In genomic region chr19:47229674-47230121, GRCh38 we compare ENCODE assay signal across 2 cellular contexts.
TF ChIP-seq lines count a peak whose summit lies in the region.

No MANE protein-coding gene starts in this region.

TF ChIP-seq in HEK293, 187 proteins besides CTCF, POLR2A, EP300 and RAD21 (continues in another document):
- TF ChIP-seq ZNF501 (tag by site-specific recombination; IDR thresholded peaks at IDR 0.05) (peak; percentile 47; the same call in 1 of the 2 replicates), ZFHX2 (tag by site-specific recombination; conservative IDR thresholded peaks at IDR 0.05) (no peak), ZNF350 (tag by site-specific recombination; IDR thresholded peaks at IDR 0.05) (no peak), HOXD13 (CRISPR knock-in tag; IDR thresholded peaks at IDR 0.05; ENCODE audit: borderline replicate concordance) (0 out of 2 replicates have a peak, but pooled peaks have one; percentile 5), ZNF416 (tag by site-specific recombination; IDR thresholded peaks at IDR 0.05) (no peak), YY1 (tag by site-specific recombination; IDR thresholded peaks at IDR 0.05) (no peak), HOXC10 (CRISPR knock-in tag; IDR thresholded peaks at IDR 0.05) (no peak), ZNF16 (tag by site-specific recombination; IDR thresholded peaks at IDR 0.05; ENCODE audit: low read depth) (no peak), SP3 (tag by site-specific recombination; IDR thresholded peaks at IDR 0.05) (no peak), OSR2 (tag by site-specific recombination; IDR thresholded peaks at IDR 0.05) (no peak), ZNF140 (tag by site-specific recombination; IDR thresholded peaks at IDR 0.05) (no peak), SCRT1 (tag by site-specific recombination; IDR thresholded peaks at IDR 0.05; ENCODE audit: borderline replicate concordance) (peak; percentile 12; the same call in 1 of the 2 replicates), ZNF843 (tag by site-specific recombination; IDR thresholded peaks at IDR 0.05) (no peak; the same call in 1 of the 2 replicates), ZFP3 (tag by site-specific recombination; IDR thresholded peaks at IDR 0.05; ENCODE audit: low read depth) (no peak), ZNF530 (tag by site-specific recombination; IDR thresholded peaks at IDR 0.05; ENCODE audit: low read depth) (no peak), ZNF561 (tag by site-specific recombination; IDR thresholded peaks at IDR 0.05; ENCODE audit: borderline replicate concordance) (no peak), ZNF677 (tag by site-specific recombination; IDR thresholded peaks at IDR 0.05) (no peak), ZBTB48 (tag by site-specific recombination; IDR thresholded peaks at IDR 0.05) (no peak), KLF10 (tag by site-specific recombination; IDR thresholded peaks at IDR 0.05) (no peak), ZNF223 (tag by site-specific recombination; IDR thresholded peaks at IDR 0.05) (no peak), BCL11A (tag by site-specific recombination; IDR thresholded peaks at IDR 0.05; ENCODE audit: low read depth) (peak; percentile 79; the same call in 1 of the 2 replicates), ZNF24 (tag by site-specific recombination; IDR thresholded peaks at IDR 0.05) (no peak), ZNF792 (tag by site-specific recombination; IDR thresholded peaks at IDR 0.05) (0 out of 2 replicates have a peak, but pooled peaks have one; percentile 26)
- TF ChIP-seq, protein P1, sequence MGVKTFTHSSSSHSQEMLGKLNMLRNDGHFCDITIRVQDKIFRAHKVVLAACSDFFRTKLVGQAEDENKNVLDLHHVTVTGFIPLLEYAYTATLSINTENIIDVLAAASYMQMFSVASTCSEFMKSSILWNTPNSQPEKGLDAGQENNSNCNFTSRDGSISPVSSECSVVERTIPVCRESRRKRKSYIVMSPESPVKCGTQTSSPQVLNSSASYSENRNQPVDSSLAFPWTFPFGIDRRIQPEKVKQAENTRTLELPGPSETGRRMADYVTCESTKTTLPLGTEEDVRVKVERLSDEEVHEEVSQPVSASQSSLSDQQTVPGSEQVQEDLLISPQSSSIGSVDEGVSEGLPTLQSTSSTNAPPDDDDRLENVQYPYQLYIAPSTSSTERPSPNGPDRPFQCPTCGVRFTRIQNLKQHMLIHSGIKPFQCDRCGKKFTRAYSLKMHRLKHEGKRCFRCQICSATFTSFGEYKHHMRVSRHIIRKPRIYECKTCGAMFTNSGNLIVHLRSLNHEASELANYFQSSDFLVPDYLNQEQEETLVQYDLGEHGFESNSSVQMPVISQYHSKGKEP (tag by site-specific recombination; IDR thresholded peaks at IDR 0.05): no peak
- TF ChIP-seq, protein P2, sequence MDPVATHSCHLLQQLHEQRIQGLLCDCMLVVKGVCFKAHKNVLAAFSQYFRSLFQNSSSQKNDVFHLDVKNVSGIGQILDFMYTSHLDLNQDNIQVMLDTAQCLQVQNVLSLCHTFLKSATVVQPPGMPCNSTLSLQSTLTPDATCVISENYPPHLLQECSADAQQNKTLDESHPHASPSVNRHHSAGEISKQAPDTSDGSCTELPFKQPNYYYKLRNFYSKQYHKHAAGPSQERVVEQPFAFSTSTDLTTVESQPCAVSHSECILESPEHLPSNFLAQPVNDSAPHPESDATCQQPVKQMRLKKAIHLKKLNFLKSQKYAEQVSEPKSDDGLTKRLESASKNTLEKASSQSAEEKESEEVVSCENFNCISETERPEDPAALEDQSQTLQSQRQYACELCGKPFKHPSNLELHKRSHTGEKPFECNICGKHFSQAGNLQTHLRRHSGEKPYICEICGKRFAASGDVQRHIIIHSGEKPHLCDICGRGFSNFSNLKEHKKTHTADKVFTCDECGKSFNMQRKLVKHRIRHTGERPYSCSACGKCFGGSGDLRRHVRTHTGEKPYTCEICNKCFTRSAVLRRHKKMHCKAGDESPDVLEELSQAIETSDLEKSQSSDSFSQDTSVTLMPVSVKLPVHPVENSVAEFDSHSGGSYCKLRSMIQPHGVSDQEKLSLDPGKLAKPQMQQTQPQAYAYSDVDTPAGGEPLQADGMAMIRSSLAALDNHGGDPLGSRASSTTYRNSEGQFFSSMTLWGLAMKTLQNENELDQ (tag by site-specific recombination; IDR thresholded peaks at IDR 0.05; ENCODE audit: low read depth): no peak
- TF ChIP-seq, protein P3, sequence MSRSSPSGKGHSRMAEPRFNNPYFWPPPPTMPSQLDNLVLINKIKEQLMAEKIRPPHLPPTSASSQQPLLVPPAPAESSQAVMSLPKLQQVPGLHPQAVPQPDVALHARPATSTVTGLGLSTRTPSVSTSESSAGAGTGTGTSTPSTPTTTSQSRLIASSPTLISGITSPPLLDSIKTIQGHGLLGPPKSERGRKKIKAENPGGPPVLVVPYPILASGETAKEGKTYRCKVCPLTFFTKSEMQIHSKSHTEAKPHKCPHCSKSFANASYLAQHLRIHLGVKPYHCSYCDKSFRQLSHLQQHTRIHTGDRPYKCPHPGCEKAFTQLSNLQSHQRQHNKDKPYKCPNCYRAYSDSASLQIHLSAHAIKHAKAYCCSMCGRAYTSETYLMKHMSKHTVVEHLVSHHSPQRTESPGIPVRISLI (tag by site-specific recombination; IDR thresholded peaks at IDR 0.05): no peak

TF ChIP-seq in GM12878, 131 proteins besides CTCF, POLR2A, EP300 and RAD21 (continued from another document and continues in another):
- TF ChIP-seq STAT3 (IDR thresholded peaks at IDR 0.05; ENCODE audit: low read depth, low read length): no peak
- no peak for TF ChIP-seq ETV6 (conservative IDR thresholded peaks at IDR 0.05 in 1 of 2, IDR thresholded peaks at IDR 0.05 in 1 of 2; ENCODE audit: borderline replicate concordance in 1 of 2, low read depth in 1 of 2)
- TF ChIP-seq RELB (IDR thresholded peaks at IDR 0.05; ENCODE audit: low read depth): 0 out of 2 replicates have a peak, but pooled peaks have one; percentile 35
- TF ChIP-seq SP1 (IDR thresholded peaks at IDR 0.05; ENCODE audit: low read depth, low read length): no peak
- TF ChIP-seq RFX5 (IDR thresholded peaks at IDR 0.05; ENCODE audit: low read depth, low read length): no peak
- TF ChIP-seq GABPA (IDR thresholded peaks at IDR 0.05; ENCODE audit: low read depth): no peak
- TF ChIP-seq, protein P4, sequence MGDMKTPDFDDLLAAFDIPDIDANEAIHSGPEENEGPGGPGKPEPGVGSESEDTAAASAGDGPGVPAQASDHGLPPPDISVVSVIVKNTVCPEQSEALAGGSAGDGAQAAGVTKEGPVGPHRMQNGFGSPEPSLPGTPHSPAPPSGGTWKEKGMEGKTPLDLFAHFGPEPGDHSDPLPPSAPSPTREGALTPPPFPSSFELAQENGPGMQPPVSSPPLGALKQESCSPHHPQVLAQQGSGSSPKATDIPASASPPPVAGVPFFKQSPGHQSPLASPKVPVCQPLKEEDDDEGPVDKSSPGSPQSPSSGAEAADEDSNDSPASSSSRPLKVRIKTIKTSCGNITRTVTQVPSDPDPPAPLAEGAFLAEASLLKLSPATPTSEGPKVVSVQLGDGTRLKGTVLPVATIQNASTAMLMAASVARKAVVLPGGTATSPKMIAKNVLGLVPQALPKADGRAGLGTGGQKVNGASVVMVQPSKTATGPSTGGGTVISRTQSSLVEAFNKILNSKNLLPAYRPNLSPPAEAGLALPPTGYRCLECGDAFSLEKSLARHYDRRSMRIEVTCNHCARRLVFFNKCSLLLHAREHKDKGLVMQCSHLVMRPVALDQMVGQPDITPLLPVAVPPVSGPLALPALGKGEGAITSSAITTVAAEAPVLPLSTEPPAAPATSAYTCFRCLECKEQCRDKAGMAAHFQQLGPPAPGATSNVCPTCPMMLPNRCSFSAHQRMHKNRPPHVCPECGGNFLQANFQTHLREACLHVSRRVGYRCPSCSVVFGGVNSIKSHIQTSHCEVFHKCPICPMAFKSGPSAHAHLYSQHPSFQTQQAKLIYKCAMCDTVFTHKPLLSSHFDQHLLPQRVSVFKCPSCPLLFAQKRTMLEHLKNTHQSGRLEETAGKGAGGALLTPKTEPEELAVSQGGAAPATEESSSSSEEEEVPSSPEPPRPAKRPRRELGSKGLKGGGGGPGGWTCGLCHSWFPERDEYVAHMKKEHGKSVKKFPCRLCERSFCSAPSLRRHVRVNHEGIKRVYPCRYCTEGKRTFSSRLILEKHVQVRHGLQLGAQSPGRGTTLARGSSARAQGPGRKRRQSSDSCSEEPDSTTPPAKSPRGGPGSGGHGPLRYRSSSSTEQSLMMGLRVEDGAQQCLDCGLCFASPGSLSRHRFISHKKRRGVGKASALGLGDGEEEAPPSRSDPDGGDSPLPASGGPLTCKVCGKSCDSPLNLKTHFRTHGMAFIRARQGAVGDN (IDR thresholded peaks at IDR 0.05): no peak
- no peak for TF ChIP-seq FOS (IDR thresholded peaks at IDR 0.05; ENCODE audit: borderline replicate concordance, extremely low read depth, insufficient read length)
- TF ChIP-seq, protein P5, sequence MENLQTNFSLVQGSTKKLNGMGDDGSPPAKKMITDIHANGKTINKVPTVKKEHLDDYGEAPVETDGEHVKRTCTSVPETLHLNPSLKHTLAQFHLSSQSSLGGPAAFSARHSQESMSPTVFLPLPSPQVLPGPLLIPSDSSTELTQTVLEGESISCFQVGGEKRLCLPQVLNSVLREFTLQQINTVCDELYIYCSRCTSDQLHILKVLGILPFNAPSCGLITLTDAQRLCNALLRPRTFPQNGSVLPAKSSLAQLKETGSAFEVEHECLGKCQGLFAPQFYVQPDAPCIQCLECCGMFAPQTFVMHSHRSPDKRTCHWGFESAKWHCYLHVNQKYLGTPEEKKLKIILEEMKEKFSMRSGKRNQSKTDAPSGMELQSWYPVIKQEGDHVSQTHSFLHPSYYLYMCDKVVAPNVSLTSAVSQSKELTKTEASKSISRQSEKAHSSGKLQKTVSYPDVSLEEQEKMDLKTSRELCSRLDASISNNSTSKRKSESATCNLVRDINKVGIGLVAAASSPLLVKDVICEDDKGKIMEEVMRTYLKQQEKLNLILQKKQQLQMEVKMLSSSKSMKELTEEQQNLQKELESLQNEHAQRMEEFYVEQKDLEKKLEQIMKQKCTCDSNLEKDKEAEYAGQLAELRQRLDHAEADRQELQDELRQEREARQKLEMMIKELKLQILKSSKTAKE (IDR thresholded peaks at IDR 0.05; ENCODE audit: low read depth, poor library complexity, severe bottlenecking): peak; percentile 43
- no peak for TF ChIP-seq CEBPB (IDR thresholded peaks at IDR 0.05; ENCODE audit: borderline replicate concordance in 1 of 2, low read depth in 2 of 2, low read length in 2 of 2)
- no peak for TF ChIP-seq KAT2A (conservative IDR thresholded peaks at IDR 0.05; ENCODE audit: control insufficient read depth, low read depth, low read length)
- TF ChIP-seq ZNF24 (IDR thresholded peaks at IDR 0.05): no peak
- no peak for TF ChIP-seq ZBED1 (IDR thresholded peaks at IDR 0.05; ENCODE audit: borderline replicate concordance)
- peak; percentile 59; the same call in 1 of the 2 replicates for TF ChIP-seq NBN (IDR thresholded peaks at IDR 0.05)
- peak; percentile 2 for TF ChIP-seq BCL3 (IDR thresholded peaks at IDR 0.05; ENCODE audit: borderline replicate concordance, insufficient read depth, low read depth, low read length, poor library complexity, severe bottlenecking)
- no peak for TF ChIP-seq FOXM1 (IDR thresholded peaks at IDR 0.05; ENCODE audit: low read depth, low read length)
- TF ChIP-seq ESRRA (IDR thresholded peaks at IDR 0.05; ENCODE audit: low read length): no peak
- TF ChIP-seq ZNF622 (IDR thresholded peaks at IDR 0.05): no peak
- no peak for TF ChIP-seq FOXK2 (IDR thresholded peaks at IDR 0.05)
- no peak for TF ChIP-seq ZBTB40 (IDR thresholded peaks at IDR 0.05; ENCODE audit: borderline replicate concordance)
- TF ChIP-seq, protein P6, sequence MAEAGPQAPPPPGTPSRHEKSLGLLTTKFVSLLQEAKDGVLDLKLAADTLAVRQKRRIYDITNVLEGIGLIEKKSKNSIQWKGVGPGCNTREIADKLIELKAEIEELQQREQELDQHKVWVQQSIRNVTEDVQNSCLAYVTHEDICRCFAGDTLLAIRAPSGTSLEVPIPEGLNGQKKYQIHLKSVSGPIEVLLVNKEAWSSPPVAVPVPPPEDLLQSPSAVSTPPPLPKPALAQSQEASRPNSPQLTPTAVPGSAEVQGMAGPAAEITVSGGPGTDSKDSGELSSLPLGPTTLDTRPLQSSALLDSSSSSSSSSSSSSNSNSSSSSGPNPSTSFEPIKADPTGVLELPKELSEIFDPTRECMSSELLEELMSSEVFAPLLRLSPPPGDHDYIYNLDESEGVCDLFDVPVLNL (IDR thresholded peaks at IDR 0.05; ENCODE audit: low read depth, low read length): no peak
- no peak for TF ChIP-seq TCF12 (IDR thresholded peaks at IDR 0.05; ENCODE audit: low read depth, low read length)
